ENCODE assay signal across 1 cellular context in genomic region chr4:79331126-79331876, GRCh38.
TF ChIP-seq lines count a peak whose summit lies in the region.

No MANE protein-coding gene starts in this region.

TF ChIP-seq in K562, 482 proteins besides CTCF, POLR2A, EP300 and RAD21 (continued from another document and continues in another):
- 0 out of 2 replicates have a peak, but pooled peaks have one; percentile 58 for TF ChIP-seq TSHZ1 (CRISPR knock-in tag; IDR thresholded peaks at IDR 0.05)
- TF ChIP-seq MEF2A (IDR thresholded peaks at IDR 0.05; ENCODE audit: control insufficient read depth, low read depth, low read length) = no peak
- no peak for TF ChIP-seq CHD1 (IDR thresholded peaks at IDR 0.05; ENCODE audit: low read length)
- TF ChIP-seq C11orf30 (IDR thresholded peaks at IDR 0.05; ENCODE audit: low read depth) = peak; percentile 69; the same call in 1 of the 2 replicates
- no peak for TF ChIP-seq ID3 (CRISPR knock-in tag; IDR thresholded peaks at IDR 0.05)
- peak; percentile 42; the same call in 1 of the 2 replicates for TF ChIP-seq ID3 (tag; IDR thresholded peaks at IDR 0.05)
- TF ChIP-seq ZNF239 (CRISPR knock-in tag; IDR thresholded peaks at IDR 0.05) = peak; percentile 68; the same call in 1 of the 2 replicates
- TF ChIP-seq FOSL1 (tag; conservative IDR thresholded peaks at IDR 0.05) = peak; percentile 84
- TF ChIP-seq PRPF4 (IDR thresholded peaks at IDR 0.05; ENCODE audit: insufficient read depth, low read depth, low read length, poor library complexity, severe bottlenecking) = no peak
- TF ChIP-seq, protein P1, sequence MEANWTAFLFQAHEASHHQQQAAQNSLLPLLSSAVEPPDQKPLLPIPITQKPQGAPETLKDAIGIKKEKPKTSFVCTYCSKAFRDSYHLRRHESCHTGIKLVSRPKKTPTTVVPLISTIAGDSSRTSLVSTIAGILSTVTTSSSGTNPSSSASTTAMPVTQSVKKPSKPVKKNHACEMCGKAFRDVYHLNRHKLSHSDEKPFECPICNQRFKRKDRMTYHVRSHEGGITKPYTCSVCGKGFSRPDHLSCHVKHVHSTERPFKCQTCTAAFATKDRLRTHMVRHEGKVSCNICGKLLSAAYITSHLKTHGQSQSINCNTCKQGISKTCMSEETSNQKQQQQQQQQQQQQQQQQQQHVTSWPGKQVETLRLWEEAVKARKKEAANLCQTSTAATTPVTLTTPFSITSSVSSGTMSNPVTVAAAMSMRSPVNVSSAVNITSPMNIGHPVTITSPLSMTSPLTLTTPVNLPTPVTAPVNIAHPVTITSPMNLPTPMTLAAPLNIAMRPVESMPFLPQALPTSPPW (CRISPR knock-in tag; IDR thresholded peaks at IDR 0.05) = peak; percentile 42
- peak; percentile 89; the same call in 1 of the 2 replicates for TF ChIP-seq KLF6 (CRISPR knock-in tag; IDR thresholded peaks at IDR 0.05; ENCODE audit: borderline replicate concordance)
- peak; percentile 96 for TF ChIP-seq HMBOX1 (IDR thresholded peaks at IDR 0.05)
- peak; percentile 78; the same call in 1 of the 2 replicates for TF ChIP-seq MEF2D (tag; conservative IDR thresholded peaks at IDR 0.05; ENCODE audit: low read depth)
- TF ChIP-seq TCFL5 (CRISPR knock-in tag; conservative IDR thresholded peaks at IDR 0.05) = no peak
- TF ChIP-seq, protein P2, sequence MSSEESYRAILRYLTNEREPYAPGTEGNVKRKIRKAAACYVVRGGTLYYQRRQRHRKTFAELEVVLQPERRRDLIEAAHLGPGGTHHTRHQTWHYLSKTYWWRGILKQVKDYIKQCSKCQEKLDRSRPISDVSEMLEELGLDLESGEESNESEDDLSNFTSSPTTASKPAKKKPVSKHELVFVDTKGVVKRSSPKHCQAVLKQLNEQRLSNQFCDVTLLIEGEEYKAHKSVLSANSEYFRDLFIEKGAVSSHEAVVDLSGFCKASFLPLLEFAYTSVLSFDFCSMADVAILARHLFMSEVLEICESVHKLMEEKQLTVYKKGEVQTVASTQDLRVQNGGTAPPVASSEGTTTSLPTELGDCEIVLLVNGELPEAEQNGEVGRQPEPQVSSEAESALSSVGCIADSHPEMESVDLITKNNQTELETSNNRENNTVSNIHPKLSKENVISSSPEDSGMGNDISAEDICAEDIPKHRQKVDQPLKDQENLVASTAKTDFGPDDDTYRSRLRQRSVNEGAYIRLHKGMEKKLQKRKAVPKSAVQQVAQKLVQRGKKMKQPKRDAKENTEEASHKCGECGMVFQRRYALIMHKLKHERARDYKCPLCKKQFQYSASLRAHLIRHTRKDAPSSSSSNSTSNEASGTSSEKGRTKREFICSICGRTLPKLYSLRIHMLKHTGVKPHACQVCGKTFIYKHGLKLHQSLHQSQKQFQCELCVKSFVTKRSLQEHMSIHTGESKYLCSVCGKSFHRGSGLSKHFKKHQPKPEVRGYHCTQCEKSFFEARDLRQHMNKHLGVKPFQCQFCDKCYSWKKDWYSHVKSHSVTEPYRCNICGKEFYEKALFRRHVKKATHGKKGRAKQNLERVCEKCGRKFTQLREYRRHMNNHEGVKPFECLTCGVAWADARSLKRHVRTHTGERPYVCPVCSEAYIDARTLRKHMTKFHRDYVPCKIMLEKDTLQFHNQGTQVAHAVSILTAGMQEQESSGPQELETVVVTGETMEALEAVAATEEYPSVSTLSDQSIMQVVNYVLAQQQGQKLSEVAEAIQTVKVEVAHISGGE (CRISPR knock-in tag; IDR thresholded peaks at IDR 0.05) = peak in 1 of 3 experiments; percentile 59; a peak in 2 of 6 replicates
- no peak for TF ChIP-seq JUND (IDR thresholded peaks at IDR 0.05; ENCODE audit: borderline replicate concordance, low read depth, low read length)
- peak; percentile 14; the same call in 1 of the 3 replicates for TF ChIP-seq JUND (tag; IDR thresholded peaks at IDR 0.05; ENCODE audit: borderline replicate concordance, low read depth, low read length)
- TF ChIP-seq TCF7L2 (IDR thresholded peaks at IDR 0.05; ENCODE audit: low read depth, low read length) = no peak
- no peak for TF ChIP-seq SMARCC2 (IDR thresholded peaks at IDR 0.05; ENCODE audit: low read depth)
- no peak for TF ChIP-seq HNRNPH1 (optimal IDR thresholded peaks at IDR 0.05; ENCODE audit: low read depth, low read length)
- TF ChIP-seq USF2 (CRISPR knock-in tag; IDR thresholded peaks at IDR 0.05) = no peak
- no peak for TF ChIP-seq TCF3 (CRISPR knock-in tag; IDR thresholded peaks at IDR 0.05)
- TF ChIP-seq STAG1 (CRISPR knock-in tag; IDR thresholded peaks at IDR 0.05; ENCODE audit: borderline replicate concordance) = no peak
- no peak for TF ChIP-seq ZNF518B (CRISPR knock-in tag; IDR thresholded peaks at IDR 0.05)
- 0 out of 2 replicates have a peak, but pooled peaks have one; percentile 61 for TF ChIP-seq ELF1 (tag; IDR thresholded peaks at IDR 0.05)
- no peak for TF ChIP-seq BCL6 (CRISPR knock-in tag; IDR thresholded peaks at IDR 0.05)
- no peak for TF ChIP-seq HCFC1 (IDR thresholded peaks at IDR 0.05; ENCODE audit: low read depth, low read length)
- TF ChIP-seq BMI1 (IDR thresholded peaks at IDR 0.05; ENCODE audit: low read length) = no peak
- TF ChIP-seq SOX6 (IDR thresholded peaks at IDR 0.05) = 0 out of 2 replicates have a peak, but pooled peaks have one; percentile 18
- TF ChIP-seq, protein P3, sequence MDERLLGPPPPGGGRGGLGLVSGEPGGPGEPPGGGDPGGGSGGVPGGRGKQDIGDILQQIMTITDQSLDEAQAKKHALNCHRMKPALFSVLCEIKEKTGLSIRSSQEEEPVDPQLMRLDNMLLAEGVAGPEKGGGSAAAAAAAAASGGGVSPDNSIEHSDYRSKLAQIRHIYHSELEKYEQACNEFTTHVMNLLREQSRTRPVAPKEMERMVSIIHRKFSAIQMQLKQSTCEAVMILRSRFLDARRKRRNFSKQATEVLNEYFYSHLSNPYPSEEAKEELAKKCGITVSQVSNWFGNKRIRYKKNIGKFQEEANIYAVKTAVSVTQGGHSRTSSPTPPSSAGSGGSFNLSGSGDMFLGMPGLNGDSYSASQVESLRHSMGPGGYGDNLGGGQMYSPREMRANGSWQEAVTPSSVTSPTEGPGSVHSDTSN (CRISPR knock-in tag; IDR thresholded peaks at IDR 0.05; ENCODE audit: low read depth) = no peak
- TF ChIP-seq, protein P3 (tag; conservative IDR thresholded peaks at IDR 0.05; ENCODE audit: low read depth) = peak; percentile 29; the same call in 1 of the 2 replicates
- no peak for TF ChIP-seq PRMT5 (CRISPR knock-in tag; IDR thresholded peaks at IDR 0.05)
- TF ChIP-seq MNT (conservative IDR thresholded peaks at IDR 0.05) = no peak
- peak; percentile 32; the same call in 1 of the 2 replicates for TF ChIP-seq ZNF311 (CRISPR knock-in tag; IDR thresholded peaks at IDR 0.05)
- TF ChIP-seq ZNF354B (CRISPR knock-in tag; IDR thresholded peaks at IDR 0.05) = 0 out of 2 replicates have a peak, but pooled peaks have one; percentile 40
- TF ChIP-seq KAT7 (CRISPR knock-in tag; IDR thresholded peaks at IDR 0.05; ENCODE audit: borderline replicate concordance) = no peak
- TF ChIP-seq E2F3 (CRISPR knock-in tag; IDR thresholded peaks at IDR 0.05) = no peak
- no peak for TF ChIP-seq CREM (IDR thresholded peaks at IDR 0.05; ENCODE audit: low read depth)
- TF ChIP-seq ZNF740 (CRISPR knock-in tag; IDR thresholded peaks at IDR 0.05) = no peak
- peak in 1 of 2 experiments; percentile 78; a peak in 1 of 4 replicates for TF ChIP-seq ZNF740 (tag; IDR thresholded peaks at IDR 0.05)
- peak; percentile 83 for TF ChIP-seq SMAD4 (CRISPR knock-in tag; conservative IDR thresholded peaks at IDR 0.05)
- TF ChIP-seq NR2C1 (IDR thresholded peaks at IDR 0.05) = no peak
- TF ChIP-seq NR2C1 (tag; IDR thresholded peaks at IDR 0.05) = peak; percentile 72; the same call in 1 of the 2 replicates
